ENCODE assay signal across 9 cellular contexts in genomic region chr11:122808494-122808893, GRCh38. TPM values are rescaled to one million over a fixed set of nuclear protein-coding genes. Genes with fewer than 3 reads are reported as not detected.
DNase-seq lines count a peak whose midpoint lies in the region; ATAC-seq and TF ChIP-seq lines count a peak whose summit lies in the region.
"Had no signal": no experiment of that assay in that cellular context is flagged by ENCODE, and none has a peak within 500 bp of the region (broad histone marks: within the 10 kb centered on the region; RNA-seq: fewer than 3 reads in every experiment).

No MANE protein-coding gene starts in this region.

- ATAC-seq in GM18499 (IDR thresholded peaks at IDR 0.05; ENCODE audit: insufficient read depth, unreplicated experiment) (peak; percentile 69), GM23338 (no peak)

- H2AFZ ChIP-seq in GM23338: no peak overlapping the region

- H3K36me3 Mint-ChIP-seq in GM23338 (ENCODE audit: low read depth): no peaks in the 10 kb centered on the region

- H3K9me3 ChIP-seq in vagina: no peaks in the 10 kb centered on the region
- H3K9me3 ChIP-seq: SJSA1 had no signal

- H3K27ac ChIP-seq in GM23338 (ENCODE audit: low read depth) (no peak overlapping the region), vagina (peak overlapping the region; percentile 57), dorsolateral prefrontal cortex (peak overlapping the region in 12 of 59 donors; percentile 4 to 53 (median 22))
- H3K27ac ChIP-seq: SJSA1 had no signal

- TF ChIP-seq CTCF in GM23338 (conservative IDR thresholded peaks at IDR 0.05; ENCODE audit: low read depth in 2 of 2) (no peak), fibroblast of pulmonary artery (IDR thresholded peaks at IDR 0.05; ENCODE audit: low read length, missing control alignments) (no peak), vagina (IDR thresholded peaks at IDR 0.05) (peak in 1 of 3 experiments; percentile 13), dorsolateral prefrontal cortex (IDR thresholded peaks at IDR 0.05 in 54 of 56, conservative IDR thresholded peaks at IDR 0.05 in 2 of 56; ENCODE audit: low read depth in 1 of 56, partially characterized antibody in 56 of 56) (no peak)

- peaks cover 5% of the 10 kb centered on the region for H3K27me3 Mint-ChIP-seq in GM23338 (ENCODE audit: insufficient read depth, low read depth, poor library complexity)

- H3K4me1 ChIP-seq in GM23338 (ENCODE audit: insufficient read depth): peaks cover 13% of the 10 kb centered on the region
- peaks cover 16% of the 10 kb centered on the region for H3K4me1 ChIP-seq in vagina
- H3K4me1 ChIP-seq: SJSA1 had no signal

- H3F3A ChIP-seq in GM23338 (replicated peaks; ENCODE audit: low read depth): no peaks in the 10 kb centered on the region

- intact Hi-C loops in vagina (cut with DNase I): no loop called here
- intact Hi-C loops in dorsolateral prefrontal cortex (cut with DNase I): no loop called here

- H3K27ac Mint-ChIP-seq in GM23338: peak overlapping the region; percentile 42; the same call in 1 of the 2 replicates

- peaks cover 45% of the 10 kb centered on the region for H3K4me1 Mint-ChIP-seq in GM23338

- TF ChIP-seq POLR2A in vagina (IDR thresholded peaks at IDR 0.05): no peak

- H3K9me2 ChIP-seq in GM23338 (ENCODE audit: insufficient read depth): no peaks in the 10 kb centered on the region

- no peaks in the 10 kb centered on the region for H3K79me2 ChIP-seq in GM23338 (replicated peaks; ENCODE audit: insufficient read depth)

- no peak overlapping the region for H3K4me2 ChIP-seq in GM23338

- H3K36me3 ChIP-seq in GM23338 (ENCODE audit: insufficient read depth) (no peaks in the 10 kb centered on the region), vagina (no peaks in the 10 kb centered on the region)
- H3K36me3 ChIP-seq: SJSA1 had no signal

- H3K4me3 ChIP-seq in GM23338 (no peak overlapping the region), fibroblast of pulmonary artery (replicated peaks; ENCODE audit: low read depth, low read length) (no peak overlapping the region), vagina (no peak overlapping the region), dorsolateral prefrontal cortex (no peak overlapping the region)
- H3K4me3 ChIP-seq: SJSA1 had no signal

- H3K4me3 Mint-ChIP-seq in GM23338: no peak overlapping the region

- no peaks in the 10 kb centered on the region for H4K20me1 ChIP-seq in GM23338 (replicated peaks; ENCODE audit: insufficient read depth)

- no peaks in the 10 kb centered on the region for H3K27me3 ChIP-seq in GM23338 (ENCODE audit: insufficient read depth)
- no peaks in the 10 kb centered on the region for H3K27me3 ChIP-seq in vagina
- H3K27me3 ChIP-seq in dorsolateral prefrontal cortex: no peaks in the 10 kb centered on the region
- H3K27me3 ChIP-seq: SJSA1 had no signal

- no peaks in the 10 kb centered on the region for H3K9me3 Mint-ChIP-seq in GM23338

- no peak for DNase-seq in GM23338 (ENCODE audit: low spot score)
- DNase-seq in NCI-H226: peak; percentile 59
- DNase-seq in fibroblast of pulmonary artery (ENCODE audit: low read depth): peak; percentile 81
- DNase-seq in vagina (ENCODE audit: extremely low spot score in 2 of 2): no peak
- DNase-seq in NCI-H2029 (lab: John Stamatoyannopoulos, UW): no peak
- DNase-seq in dorsolateral prefrontal cortex: no peak
- no peak for DNase-seq in midbrain (lab: John Stamatoyannopoulos, UW)

TF ChIP-seq in GM23338, 12 proteins besides CTCF, POLR2A, EP300 and RAD21 (continues in another document):
- TF ChIP-seq ZNF114 (CRISPR knock-in tag; IDR thresholded peaks at IDR 0.05): no peak
- TF ChIP-seq JUNB (IDR thresholded peaks at IDR 0.05; ENCODE audit: unreplicated experiment): no peak
- TF ChIP-seq EZH2phosphoT487 (IDR thresholded peaks at IDR 0.05; ENCODE audit: unreplicated experiment): no peak
- no peak for TF ChIP-seq NANOG (IDR thresholded peaks at IDR 0.05; ENCODE audit: borderline replicate concordance)
- no peak for TF ChIP-seq ZNF331 (CRISPR knock-in tag; IDR thresholded peaks at IDR 0.05; ENCODE audit: low read depth)
- no peak for TF ChIP-seq ZNF462 (CRISPR knock-in tag; IDR thresholded peaks at IDR 0.05)
- no peak for TF ChIP-seq REST (IDR thresholded peaks at IDR 0.05; ENCODE audit: unreplicated experiment)

RNA-seq across cellular contexts. Expression of gene CRTAM, which starts 29.8 kb away (rescaled TPM):
- total RNA-seq in GM23338 (2014; rRNA removed; shearing (Covaris generic)): 0.08 TPM in 1 of 2 replicates, not detected in the other
- polyA plus RNA-seq in GM23338 (2016; fragmentation: Nextera tagmentation; extraction: Ambion mirVana): not detected in 2 replicates
- total RNA-seq in vagina (not detected), dorsolateral prefrontal cortex (1 to 10 TPM in 6 of 120 experiments, under 1 TPM in 75, not detected in 39; 0.18 to 1.5 (median 0.47) TPM)
- total RNA-seq: SJSA1 had no signal

Comparison
In these comparisons a context has a peak if more than half of its experiments do, and no peak if none do; other contexts are left out.
1. DNase-seq: peak in NCI-H226 (single experiment) and fibroblast of pulmonary artery (single experiment); none in GM23338 (single experiment), vagina (0 of 2), NCI-H2029 (single experiment), dorsolateral prefrontal cortex (0 of 10) and midbrain (single experiment).